ENCODE assay signal across 8 cellular contexts in genomic region chr4:13483142-13484044, GRCh38. TPM values are rescaled to one million over a fixed set of nuclear protein-coding genes. Genes with fewer than 3 reads are reported as not detected.
DNase-seq lines count a peak whose midpoint lies in the region; ATAC-seq and TF ChIP-seq lines count a peak whose summit lies in the region.

No MANE protein-coding gene starts in this region.

- no peaks in the 10 kb centered on the region for H3K9me3 Mint-ChIP-seq in activated CD8-positive, alpha-beta memory T cell treated with anti-CD3 and anti-CD28 coated beads, Interleukin-2, amount 10 ng/mL, durations not matched to agents 7 days and 5 days (ENCODE audit: low read depth)
- H3K9me3 Mint-ChIP-seq in HFFc6 (no peaks in the 10 kb centered on the region), WTC11 (peaks cover 8% of the 10 kb centered on the region)
- no peaks in the 10 kb centered on the region for H3K9me3 Mint-ChIP-seq in effector memory CD8-positive, alpha-beta T cell
- H3K9me3 Mint-ChIP-seq in stimulated activated naive CD8-positive, alpha-beta T cell treated with anti-CD3 and anti-CD28 coated beads, Interleukin-15, amount 100 ng/mL, for 72 hours: no peaks in the 10 kb centered on the region

- TF ChIP-seq CTCF in HFFc6 (IDR thresholded peaks at IDR 0.05) (no peak), WTC11 (IDR thresholded peaks at IDR 0.05) (no peak)

- no peak for ATAC-seq in activated CD8-positive, alpha-beta memory T cell treated with anti-CD3 and anti-CD28 coated beads, Interleukin-2, amount 10 ng/mL, durations not matched to agents 7 days and 5 days
- peak; percentile 43 for ATAC-seq in WTC11
- ATAC-seq in effector memory CD8-positive, alpha-beta T cell (replicated peaks): no peak
- ATAC-seq in stimulated activated naive CD8-positive, alpha-beta T cell treated with anti-CD3 and anti-CD28 coated beads, Interleukin-15, amount 100 ng/mL, for 72 hours: no peak

- peak; percentile 42 for DNase-seq in activated CD8-positive, alpha-beta memory T cell treated with anti-CD3 and anti-CD28 coated beads, Interleukin-2, amount 10 ng/mL, durations not matched to agents 7 days and 5 days
- DNase-seq in activated CD8-positive, alpha-beta memory T cell treated with anti-CD3 and anti-CD28 coated beads, Interleukin-2, amount 50 U/mL, for 48 hours: no peak
- DNase-seq in HFFc6: peak; percentile 79
- DNase-seq in MV-4-11 (lab: John Stamatoyannopoulos, UW): peak; percentile 31
- peak; percentile 50 for DNase-seq in WTC11 (ENCODE audit: low spot score)
- peak in 1 of 3 experiments; percentile 8 for DNase-seq in effector memory CD8-positive, alpha-beta T cell
- peak; percentile 59 for DNase-seq in medulla oblongata (ENCODE audit: extremely low spot score)
- DNase-seq in stimulated activated naive CD8-positive, alpha-beta T cell treated with anti-CD3 and anti-CD28 coated beads, Interleukin-15, amount 100 ng/mL, for 72 hours: no peak

- H3K36me3 Mint-ChIP-seq in activated CD8-positive, alpha-beta memory T cell treated with anti-CD3 and anti-CD28 coated beads, Interleukin-2, amount 10 ng/mL, durations not matched to agents 7 days and 5 days: peaks cover 2% of the 10 kb centered on the region
- 0 out of 2 replicates have a peak, but pooled peaks cover 5% of the 10 kb centered on the region for H3K36me3 Mint-ChIP-seq in HFFc6 (ENCODE audit: low read depth)
- no peaks in the 10 kb centered on the region for H3K36me3 Mint-ChIP-seq in WTC11
- peaks cover 18% of the 10 kb centered on the region for H3K36me3 Mint-ChIP-seq in effector memory CD8-positive, alpha-beta T cell (ENCODE audit: insufficient read depth)

- CTCF ChIA-PET in activated CD8-positive, alpha-beta memory T cell treated with anti-CD3 and anti-CD28 coated beads, Interleukin-2, amount 10 ng/mL, durations not matched to agents 7 days and 5 days (lab: Charles Lee): interaction anchor here (0.9 to 1.0 kb wide), 2 partner anchors 65 to 171 kb away, joined by 3 to 4 read pairs; no protein-coding TSS in a partner anchor
- CTCF ChIA-PET in WTC11 (lab: Charles Lee): interaction anchor here (0.8 to 2.8 kb wide), 5 partner anchors 13 to 631 kb away, joined by 3 to 23 read pairs (median 7); no protein-coding TSS in a partner anchor

- peaks cover 4% of the 10 kb centered on the region for H3K27me3 Mint-ChIP-seq in activated CD8-positive, alpha-beta memory T cell treated with anti-CD3 and anti-CD28 coated beads, Interleukin-2, amount 10 ng/mL, durations not matched to agents 7 days and 5 days
- H3K27me3 Mint-ChIP-seq in HFFc6 (ENCODE audit: insufficient read depth) (no peaks in the 10 kb centered on the region), WTC11 (ENCODE audit: low read depth) (peaks cover 9% of the 10 kb centered on the region; the same call in 1 of the 2 replicates)
- peaks cover 7 to 11% of the 10 kb centered on the region in 2 donors for H3K27me3 Mint-ChIP-seq in effector memory CD8-positive, alpha-beta T cell
- H3K27me3 Mint-ChIP-seq in stimulated activated naive CD8-positive, alpha-beta T cell treated with anti-CD3 and anti-CD28 coated beads, Interleukin-15, amount 100 ng/mL, for 72 hours: no peaks in the 10 kb centered on the region

- peak overlapping the region; percentile 78 for H3K27ac Mint-ChIP-seq in activated CD8-positive, alpha-beta memory T cell treated with anti-CD3 and anti-CD28 coated beads, Interleukin-2, amount 10 ng/mL, durations not matched to agents 7 days and 5 days
- H3K27ac Mint-ChIP-seq in HFFc6 (peak overlapping the region; percentile 100), WTC11 (peak overlapping the region; percentile 89)
- H3K27ac Mint-ChIP-seq in effector memory CD8-positive, alpha-beta T cell: peak overlapping the region; percentile 99 to 100
- H3K27ac Mint-ChIP-seq in stimulated activated naive CD8-positive, alpha-beta T cell treated with anti-CD3 and anti-CD28 coated beads, Interleukin-15, amount 100 ng/mL, for 72 hours: peak overlapping the region; percentile 82 to 99

- peaks cover 26% of the 10 kb centered on the region for H3K4me1 Mint-ChIP-seq in activated CD8-positive, alpha-beta memory T cell treated with anti-CD3 and anti-CD28 coated beads, Interleukin-2, amount 10 ng/mL, durations not matched to agents 7 days and 5 days
- H3K4me1 Mint-ChIP-seq in HFFc6 (ENCODE audit: low read depth) (peaks cover 40% of the 10 kb centered on the region), WTC11 (peaks cover 20% of the 10 kb centered on the region)
- H3K4me1 Mint-ChIP-seq in effector memory CD8-positive, alpha-beta T cell (ENCODE audit: low read depth in 2 of 2): peaks cover 13 to 25% of the 10 kb centered on the region in 2 donors
- peaks cover 17% of the 10 kb centered on the region for H3K4me1 Mint-ChIP-seq in stimulated activated naive CD8-positive, alpha-beta T cell treated with anti-CD3 and anti-CD28 coated beads, Interleukin-15, amount 100 ng/mL, for 72 hours

- peak overlapping the region; percentile 88 for H3K4me3 Mint-ChIP-seq in activated CD8-positive, alpha-beta memory T cell treated with anti-CD3 and anti-CD28 coated beads, Interleukin-2, amount 10 ng/mL, durations not matched to agents 7 days and 5 days
- peak overlapping the region; percentile 95 for H3K4me3 Mint-ChIP-seq in HFFc6
- peak overlapping the region; percentile 91 for H3K4me3 Mint-ChIP-seq in WTC11
- peak overlapping the region; percentile 84 to 85 for H3K4me3 Mint-ChIP-seq in effector memory CD8-positive, alpha-beta T cell
- H3K4me3 Mint-ChIP-seq in stimulated activated naive CD8-positive, alpha-beta T cell treated with anti-CD3 and anti-CD28 coated beads, Interleukin-15, amount 100 ng/mL, for 72 hours: peak overlapping the region; percentile 85 to 88

- POLR2A ChIA-PET in WTC11 (lab: Charles Lee): interaction anchor here (0.7 to 1.5 kb wide), 5 partner anchors 39 to 60 kb away, joined by 3 to 6 read pairs (median 4); partner anchors contain the start of gene NKX3-2

TF ChIP-seq in WTC11, 78 proteins besides CTCF, POLR2A, EP300 and RAD21:
- TF ChIP-seq CDX4 (CRISPR knock-in tag; IDR thresholded peaks at IDR 0.05; ENCODE audit: borderline replicate concordance) (no peak), TP53 (CRISPR knock-in tag; IDR thresholded peaks at IDR 0.05) (0 out of 2 replicates have a peak, but pooled peaks have one; percentile 40)

RNA-seq across cellular contexts. Expression of gene RAB28, which starts 0.7 kb away (rescaled TPM):
- 10 to 100 TPM; 13.7 to 19.0 TPM for total RNA-seq in activated CD8-positive, alpha-beta memory T cell treated with anti-CD3 and anti-CD28 coated beads, Interleukin-2, amount 10 ng/mL, durations not matched to agents 7 days and 5 days
- 10 to 100 TPM; 11.4 to 13.1 (median 12.4) TPM for total RNA-seq in HFFc6 (2021; fragmentation: NEBNext Ultra II Directional; extraction: Animal tissue kit (Norgen Biotek cat#: 25700))
- total RNA-seq in WTC11 (2021): 17.1 to 18.4 TPM (median 17.4 TPM) in 3 replicates

Comparison
In these comparisons a context has a peak if more than half of its experiments do, and no peak if none do; other contexts are left out.
1. DNase-seq: peak in activated CD8-positive, alpha-beta memory T cell treated with anti-CD3 and anti-CD28 coated beads, Interleukin-2, amount 10 ng/mL, durations not matched to agents 7 days and 5 days (single experiment), HFFc6 (single experiment), MV-4-11 (single experiment), WTC11 (single experiment) and medulla oblongata (single experiment); none in activated CD8-positive, alpha-beta memory T cell treated with anti-CD3 and anti-CD28 coated beads, Interleukin-2, amount 50 U/mL, for 48 hours (single experiment) and stimulated activated naive CD8-positive, alpha-beta T cell treated with anti-CD3 and anti-CD28 coated beads, Interleukin-15, amount 100 ng/mL, for 72 hours (0 of 2).
2. Peak in every context shown above with its lines, with median percentiles within 50 percentile points of each other: H3K27ac Mint-ChIP-seq and H3K4me3 Mint-ChIP-seq.